In genomic region chr20:3964719-3965118, GRCh38 we compare ENCODE assay signal across 1 cellular context.
TF ChIP-seq lines count a peak whose summit lies in the region.

No MANE protein-coding gene starts in this region.

TF ChIP-seq in IMR-90, 13 proteins besides CTCF, POLR2A, EP300 and RAD21 (continued from another document):
- TF ChIP-seq ELK1 (IDR thresholded peaks at IDR 0.05; ENCODE audit: borderline replicate concordance, low read depth, low read length) (no peak), SMC3 (IDR thresholded peaks at IDR 0.05; ENCODE audit: low read depth, low read length) (no peak), MAFK (IDR thresholded peaks at IDR 0.05; ENCODE audit: low read depth, low read length) (no peak), RCOR1 (IDR thresholded peaks at IDR 0.05; ENCODE audit: insufficient replicate concordance, low read length) (no peak), RFX5 (IDR thresholded peaks at IDR 0.05; ENCODE audit: low read depth, low read length) (no peak), CEBPB (IDR thresholded peaks at IDR 0.05; ENCODE audit: low read depth, low read length) (no peak), CHD1 (IDR thresholded peaks at IDR 0.05; ENCODE audit: low read depth, low read length) (no peak), MAZ (IDR thresholded peaks at IDR 0.05; ENCODE audit: borderline replicate concordance, low read depth, low read length) (no peak)
TF ChIP-seq in IMR-90: peak in this region for 0.
